Comparison of ENCODE assay signal across 12 cellular contexts in genomic region chr19:18493440-18494266, GRCh38. TPM values are rescaled to one million over a fixed set of nuclear protein-coding genes. Genes with fewer than 3 reads are reported as not detected.
DNase-seq lines count a peak whose midpoint lies in the region; ATAC-seq and TF ChIP-seq lines count a peak whose summit lies in the region.
"Had no signal": no experiment of that assay in that cellular context is flagged by ENCODE, and none has a peak within 500 bp of the region (broad histone marks: within the 10 kb centered on the region; RNA-seq: fewer than 3 reads in every experiment).

No MANE protein-coding gene starts in this region.

- no peak overlapping the region for H3K4me3 ChIP-seq in gastroesophageal sphincter

- no peaks in the 10 kb centered on the region for H3K9me3 ChIP-seq in CD4-positive, alpha-beta T cell (ENCODE audit: control insufficient read depth, low read length)
- H3K9me3 ChIP-seq in gastroesophageal sphincter: no peaks in the 10 kb centered on the region
- H3K9me3 ChIP-seq: Caco-2 had no signal

- WGBS in gastroesophageal sphincter (ENCODE audit: low coverage in 1 of 2), 2 donors: 56 to 65% methylated on average over 2 to 3 of the region's 13 CpGs

- no peak for TF ChIP-seq CTCF in CD4-positive, alpha-beta T cell (IDR thresholded peaks at IDR 0.05)
- no peak for TF ChIP-seq CTCF in WTC11 (IDR thresholded peaks at IDR 0.05)
- TF ChIP-seq CTCF in gastroesophageal sphincter (IDR thresholded peaks at IDR 0.05): no peak
- no peak for TF ChIP-seq CTCF in osteocyte (IDR thresholded peaks at IDR 0.05)

- intact Hi-C loops in CD4-positive, alpha-beta T cell (cut with DNase I, micrococcal nuclease): no loop called here

- no peaks in the 10 kb centered on the region for H3K27me3 Mint-ChIP-seq in CD4-positive, alpha-beta T cell
- H3K27me3 Mint-ChIP-seq in WTC11 (ENCODE audit: low read depth) (no peaks in the 10 kb centered on the region), osteocyte (ENCODE audit: unreplicated experiment) (no peaks in the 10 kb centered on the region)

- H3K4me1 ChIP-seq in gastroesophageal sphincter: peaks cover 0 to 86% (median 46%) of the 10 kb centered on the region in 3 donors
- H3K4me1 ChIP-seq: Caco-2 had no signal

- H3K27ac Mint-ChIP-seq in CD4-positive, alpha-beta T cell: peak overlapping the region; percentile 77
- H3K27ac Mint-ChIP-seq in WTC11 (peak overlapping the region; percentile 92; the same call in 1 of the 2 replicates), osteocyte (ENCODE audit: unreplicated experiment) (peak overlapping the region; percentile 76)

- H3K4me1 Mint-ChIP-seq in CD4-positive, alpha-beta T cell (ENCODE audit: low read depth): peaks cover 66% of the 10 kb centered on the region
- H3K4me1 Mint-ChIP-seq in WTC11: peaks cover 26% of the 10 kb centered on the region
- H3K4me1 Mint-ChIP-seq in osteocyte (ENCODE audit: unreplicated experiment): peaks cover 48% of the 10 kb centered on the region

- no peaks in the 10 kb centered on the region for H3K36me3 ChIP-seq in gastroesophageal sphincter

- no peaks in the 10 kb centered on the region for H3K27me3 ChIP-seq in CD4-positive, alpha-beta T cell (ENCODE audit: control insufficient read depth, insufficient read depth, low read length)
- no peaks in the 10 kb centered on the region for H3K27me3 ChIP-seq in gastroesophageal sphincter

- no peak for DNase-seq in CD4-positive, alpha-beta T cell
- no peak for DNase-seq in WTC11 (ENCODE audit: low spot score)
- DNase-seq in osteocyte (ENCODE audit: extremely low spot score, unreplicated experiment): no peak
- DNase-seq in hippocampal formation (lab: John Stamatoyannopoulos, UW): no peak
- no peak for DNase-seq in NCI-H1694 (lab: John Stamatoyannopoulos, UW)
- DNase-seq in occipital lobe (lab: John Stamatoyannopoulos, UW): no peak
- no peak for DNase-seq in middle frontal gyrus (ENCODE audit: extremely low spot score, low spot score)
- DNase-seq: activated CD4-positive, CD25-positive, alpha-beta regulatory T cell treated with anti-CD3 and anti-CD28 coated beads, Interleukin-2, amount 50 U/mL, for 72 hours; Caco-2; NCI-H446 treated with DMSO at 0.1 percent for 48 hours; SHP77 treated with DMSO at 0.1 percent for 48 hours had no signal

- peak overlapping the region; percentile 77 for H3K27ac ChIP-seq in CD4-positive, alpha-beta T cell (ENCODE audit: low read depth, low read length)
- H3K27ac ChIP-seq in gastroesophageal sphincter: peak overlapping the region in 3 of 4 donors; percentile 53 to 69 (median 54)

- CTCF ChIA-PET in CD4-positive, alpha-beta T cell (lab: Charles Lee): no interaction called here
- CTCF ChIA-PET in WTC11 (lab: Charles Lee): interaction anchor here (0.6 to 4.5 kb wide), 9 partner anchors 8 to 353 kb away, joined by 3 to 26 read pairs (median 4); partner anchors contain the start of genes ELL and REX1BD

- POLR2A ChIA-PET in CD4-positive, alpha-beta T cell (lab: Charles Lee): interaction anchor here (1.0 kb wide), 1 partner anchor 50 kb away, joined by 3 read pairs; the partner anchor contains the start of gene FKBP8
- POLR2A ChIA-PET in WTC11 (lab: Charles Lee): no interaction called here

- TF ChIP-seq POLR2A in gastroesophageal sphincter (IDR thresholded peaks at IDR 0.05): no peak

- peak overlapping the region; percentile 54 for H3K4me3 Mint-ChIP-seq in CD4-positive, alpha-beta T cell
- H3K4me3 Mint-ChIP-seq in WTC11 (no peak overlapping the region), osteocyte (ENCODE audit: unreplicated experiment) (no peak overlapping the region)

- TF ChIP-seq EP300 in gastroesophageal sphincter (IDR thresholded peaks at IDR 0.05): no peak

- ATAC-seq in CD4-positive, alpha-beta T cell (ENCODE audit: poor library complexity): no peak
- ATAC-seq in WTC11 (no peak), gastroesophageal sphincter (peak; percentile 60)

- no peaks in the 10 kb centered on the region for H3K9me3 Mint-ChIP-seq in CD4-positive, alpha-beta T cell
- no peaks in the 10 kb centered on the region for H3K9me3 Mint-ChIP-seq in WTC11
- H3K9me3 Mint-ChIP-seq in osteocyte (ENCODE audit: unreplicated experiment): no peaks in the 10 kb centered on the region

- peaks cover 4% of the 10 kb centered on the region for H3K36me3 Mint-ChIP-seq in CD4-positive, alpha-beta T cell (ENCODE audit: low read depth)
- no peaks in the 10 kb centered on the region for H3K36me3 Mint-ChIP-seq in WTC11
- no peaks in the 10 kb centered on the region for H3K36me3 Mint-ChIP-seq in osteocyte (ENCODE audit: unreplicated experiment)

TF ChIP-seq in WTC11, 78 proteins besides CTCF, POLR2A, EP300 and RAD21 (continues in another document):
- TF ChIP-seq OVOL2 (CRISPR knock-in tag; IDR thresholded peaks at IDR 0.05; ENCODE audit: borderline replicate concordance): no peak
- no peak for TF ChIP-seq TEAD1 (CRISPR knock-in tag; IDR thresholded peaks at IDR 0.05)
- TF ChIP-seq ATF1 (CRISPR knock-in tag; IDR thresholded peaks at IDR 0.05): no peak
- no peak for TF ChIP-seq MXD4 (CRISPR knock-in tag; IDR thresholded peaks at IDR 0.05; ENCODE audit: borderline replicate concordance)
- no peak for TF ChIP-seq MYBL2 (CRISPR knock-in tag; IDR thresholded peaks at IDR 0.05)
- no peak for TF ChIP-seq GTF2I (CRISPR knock-in tag; conservative IDR thresholded peaks at IDR 0.05)
- TF ChIP-seq, protein P1, sequence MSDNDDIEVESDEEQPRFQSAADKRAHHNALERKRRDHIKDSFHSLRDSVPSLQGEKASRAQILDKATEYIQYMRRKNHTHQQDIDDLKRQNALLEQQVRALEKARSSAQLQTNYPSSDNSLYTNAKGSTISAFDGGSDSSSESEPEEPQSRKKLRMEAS (CRISPR knock-in tag; IDR thresholded peaks at IDR 0.05): no peak
- no peak for TF ChIP-seq ARID4B (CRISPR knock-in tag; IDR thresholded peaks at IDR 0.05; ENCODE audit: borderline replicate concordance)

RNA-seq across cellular contexts. Expression of gene ELL, which starts 28.2 kb away (rescaled TPM):
- total RNA-seq in CD4-positive, alpha-beta T cell: 10 to 100 TPM; 46.2 to 46.8 TPM
- total RNA-seq in WTC11 (2021): 11.6 to 17.3 TPM (median 13.1 TPM) in 3 replicates
- 10 to 100 TPM; 12.5 to 19.0 (median 14.7) TPM for total RNA-seq in gastroesophageal sphincter
- total RNA-seq in osteocyte: 17.6 and 18.3 TPM in 2 replicates
- 6.6 TPM for total RNA-seq in occipital lobe

RNA-seq across cellular contexts. Expression of gene FKBP8, which starts 49.7 kb away (rescaled TPM):
- 100 to 1,000 TPM; 147 to 152 TPM for total RNA-seq in CD4-positive, alpha-beta T cell
- total RNA-seq in WTC11 (2021) (345 to 423 TPM (median 410 TPM) in 3 replicates), gastroesophageal sphincter (100 to 1,000 TPM; 408 to 436 (median 418) TPM), osteocyte (242 and 253 TPM in 2 replicates), occipital lobe (118 TPM)

RNA-seq across cellular contexts. Expression of gene ISYNA1, which starts 55.7 kb away (rescaled TPM):
- total RNA-seq in CD4-positive, alpha-beta T cell: 10 to 100 TPM; 34.1 to 41.3 TPM
- 236 to 310 TPM (median 307 TPM) in 3 replicates for total RNA-seq in WTC11 (2021)
- total RNA-seq in gastroesophageal sphincter: 10 to 100 TPM; 15.2 to 31.6 (median 19.8) TPM
- total RNA-seq in osteocyte: 159 and 178 TPM in 2 replicates
- 95.1 TPM for total RNA-seq in occipital lobe
